Comparison of ENCODE assay signal across 16 cellular contexts in the genomic region with DNA sequence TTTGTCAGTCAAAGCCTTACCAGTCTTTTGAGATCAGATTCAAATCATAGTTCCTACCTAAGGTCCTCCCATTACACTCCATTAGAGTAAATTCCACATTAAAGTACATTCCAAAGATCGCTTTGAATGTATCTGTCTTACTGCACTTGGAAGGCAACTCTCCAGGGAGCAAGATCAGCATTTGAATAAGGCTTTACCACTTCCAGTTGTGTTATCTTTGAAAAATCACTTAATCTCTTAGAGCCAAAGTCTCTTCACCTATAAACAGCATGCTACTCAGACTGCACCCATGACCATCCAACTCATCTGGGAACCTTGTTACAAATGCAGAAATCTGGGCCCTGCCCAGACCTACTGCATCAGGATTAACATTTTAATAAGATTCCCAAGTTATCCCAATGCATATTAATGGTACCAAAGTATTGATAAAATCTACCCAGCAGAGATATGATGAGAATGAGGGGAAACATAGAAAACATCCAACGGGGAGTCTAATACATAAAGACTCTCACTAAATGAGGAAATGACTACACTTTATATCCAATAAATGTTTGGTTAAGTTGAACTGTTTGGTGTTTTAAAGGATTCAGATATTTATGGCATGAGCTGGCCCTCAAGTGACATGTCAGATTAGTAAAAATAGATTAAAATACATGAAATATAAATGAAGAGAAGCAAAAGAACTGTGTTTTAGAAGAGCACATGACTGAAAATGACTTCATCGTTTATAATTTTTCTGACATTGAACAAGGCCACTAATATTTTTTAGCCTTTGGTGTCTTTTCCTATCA.
DNase-seq lines count a peak whose midpoint lies in the region; FAIRE-seq and TF ChIP-seq lines count a peak whose summit lies in the region.
"Had no signal": no experiment of that assay in that cellular context is flagged by ENCODE, and none has a peak within 500 bp of the region (broad histone marks: within the 10 kb centered on the region; RNA-seq: fewer than 3 reads in every experiment).

No MANE protein-coding gene starts in this region.

- TF ChIP-seq CTCF in SK-N-SH (IDR thresholded peaks at IDR 0.05) = no peak
- no peak for TF ChIP-seq CTCF in endothelial cell of umbilical vein (IDR thresholded peaks at IDR 0.05; ENCODE audit: extremely low read depth in 1 of 2, insufficient read depth in 1 of 2, low read depth in 1 of 2, low read length in 2 of 2)

- H3K36me3 ChIP-seq in SK-N-SH (replicated peaks in 1 of 2; ENCODE audit: control insufficient read depth in 1 of 2, insufficient read depth in 2 of 2, low read length in 1 of 2) (peaks cover 0 to 4% of the 10 kb centered on the region in 2 experiments), endothelial cell of umbilical vein (ENCODE audit: control insufficient read depth in 2 of 2, extremely low read depth in 1 of 2, insufficient read depth in 2 of 2, low read length in 2 of 2) (no peaks in the 10 kb centered on the region), neuron (ENCODE audit: insufficient read depth, low read length) (no peaks in the 10 kb centered on the region)

- peak overlapping the region; percentile 68 to 89; a peak in 3 of 4 replicates for H3K27ac ChIP-seq in SK-N-SH (ENCODE audit: low read depth in 2 of 2, low read length in 1 of 2)
- no peak overlapping the region for H3K27ac ChIP-seq in endothelial cell of umbilical vein (ENCODE audit: insufficient read depth, low read depth, low read length)
- H3K27ac ChIP-seq: parathyroid adenoma had no signal

- DNase-seq in ELR (ENCODE audit: low read depth) (peak; percentile 48), SK-N-SH (no peak), endothelial cell of umbilical vein (ENCODE audit: low read depth, low spot score) (no peak), SHP77 treated with DMSO at 0.1 percent for 48 hours (lab: John Stamatoyannopoulos, UW) (no peak), KBM-7 (no peak), iPS-NIHi7 (ENCODE audit: extremely low spot score) (no peak)
- DNase-seq in activated CD4-positive, alpha-beta T cell treated with anti-CD3 and anti-CD28 coated beads, Interleukin-2, amount 50 U/mL, for 48 hours = no peak
- DNase-seq: activated CD4-positive, alpha-beta T cell treated with anti-CD3 and anti-CD28 coated beads, Interleukin-2, amount 50 U/mL, for 1 hour; activated effector memory CD4-positive, alpha-beta T cell treated with Interleukin-2 at 50 U/mL for 16 hours; aorta; DMS153; NCI-H2081 treated with DMSO at 0.1 percent for 48 hours; SHP77; T1000 had no signal

- POLR2A ChIA-PET in SK-N-SH (lab: Yijun Ruan, JAX) (no interaction called here), endothelial cell of umbilical vein (lab: Charles Lee) (no interaction called here)

- no peaks in the 10 kb centered on the region for H3K9me1 ChIP-seq in endothelial cell of umbilical vein (replicated peaks; ENCODE audit: control insufficient read depth, extremely low read depth, insufficient read depth, low read length)

- BruUV-seq in endothelial cell of umbilical vein (replicated peaks; lab: Mats Ljungman, UMichigan) = no TSS peak

- in situ Hi-C loops in KBM-7 (cut with MboI; ENCODE audit: low pct_unique_long_range_greater_than_20kb, low sequenced_read_pairs) = no loop called here

- H3K27me3 ChIP-seq in SK-N-SH (ENCODE audit: insufficient read depth) (no peaks in the 10 kb centered on the region), endothelial cell of umbilical vein (ENCODE audit: control insufficient read depth in 2 of 2, insufficient read depth in 2 of 2, low read length in 2 of 2) (no peaks in the 10 kb centered on the region), neuron (ENCODE audit: insufficient read depth, low read length) (no peaks in the 10 kb centered on the region)

- 36% methylated on average over 3 of the region's 3 CpGs for WGBS in SK-N-SH (ENCODE audit: low lambda C conversion rate)

- no peak for TF ChIP-seq POLR2A in endothelial cell of umbilical vein (IDR thresholded peaks at IDR 0.05; ENCODE audit: low read depth, low read length)

- H3K4me2 ChIP-seq in SK-N-SH (peak overlapping the region; percentile 50), endothelial cell of umbilical vein (ENCODE audit: insufficient read depth, low read length) (no peak overlapping the region)

- TF ChIP-seq RAD21 in SK-N-SH (IDR thresholded peaks at IDR 0.05; ENCODE audit: low read length) = no peak

- dilution Hi-C loops in endothelial cell of umbilical vein (cut with MboI; ENCODE audit: extremely low pct_ligation_motif_present, low sequenced_read_pairs) = no loop called here

- H3K79me2 ChIP-seq in SK-N-SH (ENCODE audit: insufficient read depth) (peaks cover 69% of the 10 kb centered on the region), endothelial cell of umbilical vein (ENCODE audit: control insufficient read depth, insufficient read depth, low read length) (peaks cover 15% of the 10 kb centered on the region)
- H3K79me2 ChIP-seq: parathyroid adenoma had no signal

- H3K9ac ChIP-seq in SK-N-SH = peak overlapping the region; percentile 19; the same call in 1 of the 2 replicates
- no peak overlapping the region for H3K9ac ChIP-seq in endothelial cell of umbilical vein (replicated peaks; ENCODE audit: extremely low read depth, insufficient read depth, low read length)
- H3K9ac ChIP-seq: parathyroid adenoma had no signal

- H3K4me1 ChIP-seq in SK-N-SH (ENCODE audit: control insufficient read depth in 1 of 2, insufficient read depth in 2 of 2, low read depth in 1 of 2, low read length in 1 of 2) (peaks cover 6 to 24% of the 10 kb centered on the region in 2 experiments), endothelial cell of umbilical vein (ENCODE audit: control insufficient read depth, extremely low read depth, insufficient read depth, low read length) (peaks cover 7% of the 10 kb centered on the region), neuron (ENCODE audit: insufficient read depth, low read length) (peaks cover 45% of the 10 kb centered on the region)

- H2AFZ ChIP-seq in SK-N-SH (ENCODE audit: low read depth) (no peak overlapping the region), endothelial cell of umbilical vein (ENCODE audit: low read depth, low read length) (no peak overlapping the region), neuron (ENCODE audit: low read depth, low read length) (no peak overlapping the region)
- H2AFZ ChIP-seq: parathyroid adenoma had no signal

- CTCF ChIA-PET in SK-N-SH (lab: Yijun Ruan, JAX) = no interaction called here
- CTCF ChIA-PET in endothelial cell of umbilical vein (lab: Charles Lee) = interaction anchor here (0.9 to 1.2 kb wide), 2 partner anchors 9 to 18 kb away, joined by 3 to 4 read pairs; no protein-coding TSS in a partner anchor

- peaks cover 19% of the 10 kb centered on the region for H3F3A ChIP-seq in SK-N-SH (replicated peaks; ENCODE audit: insufficient read depth)

- H4K20me1 ChIP-seq in SK-N-SH (ENCODE audit: insufficient read depth) = no peaks in the 10 kb centered on the region
- no peaks in the 10 kb centered on the region for H4K20me1 ChIP-seq in endothelial cell of umbilical vein (replicated peaks; ENCODE audit: control insufficient read depth, extremely low read depth, insufficient read depth, low read length)

- intact Hi-C loops in endothelial cell of umbilical vein (cut with micrococcal nuclease) = no loop called here

- no peaks in the 10 kb centered on the region for H3K9me2 ChIP-seq in SK-N-SH

- no peak overlapping the region for H3K4me3 ChIP-seq in SK-N-SH (ENCODE audit: low read depth in 2 of 2, low read length in 1 of 2)
- no peak overlapping the region for H3K4me3 ChIP-seq in endothelial cell of umbilical vein (replicated peaks in 1 of 3; ENCODE audit: insufficient read depth in 1 of 3, low read depth in 1 of 3, low read length in 3 of 3)
- peak overlapping the region; percentile 13 for H3K4me3 ChIP-seq in neuron (ENCODE audit: low read length)

- TF ChIP-seq EP300 in SK-N-SH (IDR thresholded peaks at IDR 0.05; ENCODE audit: borderline replicate concordance in 1 of 2, low read depth in 1 of 2, low read length in 1 of 2) = peak in 1 of 2 experiments; percentile 65; a peak in 1 of 4 replicates

- no peak for FAIRE-seq in endothelial cell of umbilical vein (lab: Jason Lieb, UNC)

- H3K9me3 ChIP-seq in SK-N-SH (no peaks in the 10 kb centered on the region), endothelial cell of umbilical vein (replicated peaks; ENCODE audit: control insufficient read depth, insufficient read depth, low read length) (no peaks in the 10 kb centered on the region), neuron (ENCODE audit: low read length) (no peaks in the 10 kb centered on the region)

TF ChIP-seq in SK-N-SH, 30 proteins besides CTCF, POLR2A, EP300 and RAD21 (continues in another document):
- TF ChIP-seq FOXM1 (IDR thresholded peaks at IDR 0.05; ENCODE audit: low read depth) (no peak), NFIC (IDR thresholded peaks at IDR 0.05; ENCODE audit: borderline replicate concordance) (peak; percentile 26; the same call in 1 of the 2 replicates), TCF12 (IDR thresholded peaks at IDR 0.05) (peak; percentile 49), FOSL2 (IDR thresholded peaks at IDR 0.05; ENCODE audit: borderline replicate concordance, low read depth) (peak; percentile 46; the same call in 1 of the 2 replicates), RCOR1 (IDR thresholded peaks at IDR 0.05; ENCODE audit: low read length) (no peak)

TF ChIP-seq in endothelial cell of umbilical vein, 7 proteins besides CTCF, POLR2A, EP300 and RAD21:
- no peak for TF ChIP-seq POLR2AphosphoS5 (IDR thresholded peaks at IDR 0.05; ENCODE audit: insufficient read depth, low read depth, low read length)
- TF ChIP-seq EZH2 (IDR thresholded peaks at IDR 0.05; ENCODE audit: borderline replicate concordance, low read depth, low read length, severe bottlenecking) = no peak
- TF ChIP-seq, protein P1, sequence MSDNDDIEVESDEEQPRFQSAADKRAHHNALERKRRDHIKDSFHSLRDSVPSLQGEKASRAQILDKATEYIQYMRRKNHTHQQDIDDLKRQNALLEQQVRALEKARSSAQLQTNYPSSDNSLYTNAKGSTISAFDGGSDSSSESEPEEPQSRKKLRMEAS (IDR thresholded peaks at IDR 0.05; ENCODE audit: insufficient read depth, insufficient read length) = no peak
- peak; percentile 66 for TF ChIP-seq GATA2 (IDR thresholded peaks at IDR 0.05; ENCODE audit: insufficient read depth, insufficient read length, low read depth, low read length)
- TF ChIP-seq JUN (IDR thresholded peaks at IDR 0.05; ENCODE audit: borderline replicate concordance, insufficient read depth, insufficient read length, low read depth) = no peak
- TF ChIP-seq FOS (IDR thresholded peaks at IDR 0.05; ENCODE audit: borderline replicate concordance, insufficient read depth, low read length) = peak; percentile 10
- no peak for TF ChIP-seq MYC (IDR thresholded peaks at IDR 0.05; ENCODE audit: low read depth, low read length)
